ENCODE assay signal across 1 cellular context in genomic region chr9:91496351-91496750, GRCh38.
TF ChIP-seq lines count a peak whose summit lies in the region.

No MANE protein-coding gene starts in this region.

TF ChIP-seq in GM23338, 12 proteins besides CTCF, POLR2A, EP300 and RAD21:
- TF ChIP-seq REST (IDR thresholded peaks at IDR 0.05; ENCODE audit: unreplicated experiment), result no peak
